Comparison of ENCODE assay signal across 1 cellular context in genomic region chr15:68201153-68201878, GRCh38.
TF ChIP-seq lines count a peak whose summit lies in the region.

No MANE protein-coding gene starts in this region.

TF ChIP-seq in GM12878, 131 proteins besides CTCF, POLR2A, EP300 and RAD21:
- TF ChIP-seq ZNF687 (IDR thresholded peaks at IDR 0.05) (no peak), YBX1 (IDR thresholded peaks at IDR 0.05) (no peak), ZBED1 (IDR thresholded peaks at IDR 0.05; ENCODE audit: borderline replicate concordance) (no peak), POLR2AphosphoS5 (IDR thresholded peaks at IDR 0.05; ENCODE audit: low read length) (no peak), HDAC2 (IDR thresholded peaks at IDR 0.05) (no peak), CREB1 (IDR thresholded peaks at IDR 0.05; ENCODE audit: low read depth) (no peak), CHD1 (IDR thresholded peaks at IDR 0.05; ENCODE audit: low read depth, low read length) (no peak), SP1 (IDR thresholded peaks at IDR 0.05; ENCODE audit: low read depth, low read length) (no peak), RUNX3 (IDR thresholded peaks at IDR 0.05; ENCODE audit: low read length) (no peak), ZBTB33 (IDR thresholded peaks at IDR 0.05) (no peak), STAT3 (IDR thresholded peaks at IDR 0.05; ENCODE audit: low read depth, low read length) (no peak)
- TF ChIP-seq, protein P1, sequence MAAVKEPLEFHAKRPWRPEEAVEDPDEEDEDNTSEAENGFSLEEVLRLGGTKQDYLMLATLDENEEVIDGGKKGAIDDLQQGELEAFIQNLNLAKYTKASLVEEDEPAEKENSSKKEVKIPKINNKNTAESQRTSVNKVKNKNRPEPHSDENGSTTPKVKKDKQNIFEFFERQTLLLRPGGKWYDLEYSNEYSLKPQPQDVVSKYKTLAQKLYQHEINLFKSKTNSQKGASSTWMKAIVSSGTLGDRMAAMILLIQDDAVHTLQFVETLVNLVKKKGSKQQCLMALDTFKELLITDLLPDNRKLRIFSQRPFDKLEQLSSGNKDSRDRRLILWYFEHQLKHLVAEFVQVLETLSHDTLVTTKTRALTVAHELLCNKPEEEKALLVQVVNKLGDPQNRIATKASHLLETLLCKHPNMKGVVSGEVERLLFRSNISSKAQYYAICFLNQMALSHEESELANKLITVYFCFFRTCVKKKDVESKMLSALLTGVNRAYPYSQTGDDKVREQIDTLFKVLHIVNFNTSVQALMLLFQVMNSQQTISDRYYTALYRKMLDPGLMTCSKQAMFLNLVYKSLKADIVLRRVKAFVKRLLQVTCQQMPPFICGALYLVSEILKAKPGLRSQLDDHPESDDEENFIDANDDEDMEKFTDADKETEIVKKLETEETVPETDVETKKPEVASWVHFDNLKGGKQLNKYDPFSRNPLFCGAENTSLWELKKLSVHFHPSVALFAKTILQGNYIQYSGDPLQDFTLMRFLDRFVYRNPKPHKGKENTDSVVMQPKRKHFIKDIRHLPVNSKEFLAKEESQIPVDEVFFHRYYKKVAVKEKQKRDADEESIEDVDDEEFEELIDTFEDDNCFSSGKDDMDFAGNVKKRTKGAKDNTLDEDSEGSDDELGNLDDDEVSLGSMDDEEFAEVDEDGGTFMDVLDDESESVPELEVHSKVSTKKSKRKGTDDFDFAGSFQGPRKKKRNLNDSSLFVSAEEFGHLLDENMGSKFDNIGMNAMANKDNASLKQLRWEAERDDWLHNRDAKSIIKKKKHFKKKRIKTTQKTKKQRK (IDR thresholded peaks at IDR 0.05; ENCODE audit: low read depth, low read length) = no peak
- TF ChIP-seq, protein P2, sequence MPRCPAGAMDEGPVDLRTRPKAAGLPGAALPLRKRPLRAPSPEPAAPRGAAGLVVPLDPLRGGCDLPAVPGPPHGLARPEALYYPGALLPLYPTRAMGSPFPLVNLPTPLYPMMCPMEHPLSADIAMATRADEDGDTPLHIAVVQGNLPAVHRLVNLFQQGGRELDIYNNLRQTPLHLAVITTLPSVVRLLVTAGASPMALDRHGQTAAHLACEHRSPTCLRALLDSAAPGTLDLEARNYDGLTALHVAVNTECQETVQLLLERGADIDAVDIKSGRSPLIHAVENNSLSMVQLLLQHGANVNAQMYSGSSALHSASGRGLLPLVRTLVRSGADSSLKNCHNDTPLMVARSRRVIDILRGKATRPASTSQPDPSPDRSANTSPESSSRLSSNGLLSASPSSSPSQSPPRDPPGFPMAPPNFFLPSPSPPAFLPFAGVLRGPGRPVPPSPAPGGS (IDR thresholded peaks at IDR 0.05; ENCODE audit: borderline replicate concordance, insufficient read depth, low read depth, low read length, poor library complexity, severe bottlenecking) = no peak
